ENCODE assay signal across 8 cellular contexts in the genomic region with DNA sequence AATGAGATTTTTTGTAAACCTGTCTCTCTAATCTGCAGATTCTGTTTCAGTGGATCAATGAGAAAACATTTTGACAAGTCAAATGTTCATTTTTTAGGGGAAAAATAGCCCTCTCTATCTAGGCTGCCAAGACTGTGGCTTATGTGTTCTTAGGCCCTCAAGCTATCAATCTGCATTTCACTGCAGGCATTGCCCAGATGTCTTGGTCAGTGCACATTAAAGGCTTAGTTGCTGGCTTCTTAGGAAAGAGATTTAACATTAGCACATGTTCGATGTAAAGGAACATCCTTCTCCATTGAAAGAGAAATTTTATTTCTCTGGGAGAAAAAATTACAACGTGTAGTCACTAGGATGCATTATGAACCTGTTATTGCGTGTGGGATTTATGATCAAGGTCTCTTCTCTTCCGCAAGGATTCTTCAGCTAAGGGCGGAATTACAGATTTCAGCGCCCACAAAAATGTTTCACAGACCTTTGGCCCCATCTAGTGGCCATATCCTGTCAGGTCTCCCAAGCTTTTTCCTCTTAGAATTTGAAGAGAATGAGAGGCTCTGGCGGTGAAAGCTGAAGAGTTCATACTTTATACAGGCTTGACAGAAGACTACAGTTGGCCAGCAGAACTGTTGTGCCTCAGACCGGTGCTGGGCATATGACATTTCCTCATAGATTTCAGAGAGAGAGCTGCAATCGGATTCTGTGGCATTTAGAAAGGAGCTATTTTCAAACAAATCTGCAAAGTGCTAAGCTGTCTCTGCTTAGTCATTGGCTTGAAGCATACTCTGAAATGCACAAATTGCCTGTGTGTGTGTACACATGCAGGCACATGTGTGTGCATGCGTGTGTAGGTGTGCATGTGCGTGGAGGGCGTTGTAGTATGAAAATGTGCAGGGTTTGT.
DNase-seq lines count a peak whose midpoint lies in the region; ATAC-seq lines count a peak whose summit lies in the region.

No MANE protein-coding gene starts in this region.

- H3K27ac Mint-ChIP-seq in activated CD4-positive, alpha-beta T cell treated with anti-CD3 and anti-CD28 coated beads for 36 hours, result no peak overlapping the region

- intact Hi-C loops in activated CD4-positive, alpha-beta T cell treated with anti-CD3 and anti-CD28 coated beads for 36 hours (cut with DNase I, micrococcal nuclease), result loop anchor here (2.0 kb wide), 5 partner anchors 48 to 834 kb away; no protein-coding TSS in a partner anchor

- H3K4me1 Mint-ChIP-seq in activated CD4-positive, alpha-beta T cell treated with anti-CD3 and anti-CD28 coated beads for 36 hours, result no peaks in the 10 kb centered on the region

- H3K9me3 Mint-ChIP-seq in activated CD4-positive, alpha-beta T cell treated with anti-CD3 and anti-CD28 coated beads for 36 hours (ENCODE audit: low read depth), result no peaks in the 10 kb centered on the region

- no peak overlapping the region for H3K4me3 Mint-ChIP-seq in activated CD4-positive, alpha-beta T cell treated with anti-CD3 and anti-CD28 coated beads for 36 hours

- peak; percentile 76 for ATAC-seq in GM19043 (IDR thresholded peaks at IDR 0.05; ENCODE audit: low read depth, unreplicated experiment)
- peak; percentile 88 for ATAC-seq in HG03378 (IDR thresholded peaks at IDR 0.05; ENCODE audit: unreplicated experiment)
- ATAC-seq in activated CD4-positive, alpha-beta T cell treated with anti-CD3 and anti-CD28 coated beads for 36 hours, result peak; percentile 36

- no peaks in the 10 kb centered on the region for H3K36me3 Mint-ChIP-seq in activated CD4-positive, alpha-beta T cell treated with anti-CD3 and anti-CD28 coated beads for 36 hours (ENCODE audit: low read depth)

- DNase-seq in C1 segment of cervical spinal cord (lab: John Stamatoyannopoulos, UW) (peak in 12 of 14 donors; percentile 7 to 78 (median 48)), NCI-H446 treated with DMSO at 0.1 percent for 48 hours (lab: John Stamatoyannopoulos, UW) (peak; percentile 51), lung microvascular endothelial cell (ENCODE audit: low read depth in 2 of 2) (peak; percentile 72 to 77)
- DNase-seq in activated CD4-positive, alpha-beta T cell treated with anti-CD3 and anti-CD28 coated beads for 36 hours, result peak; percentile 66
- peak; percentile 19 for DNase-seq in effector CD4-positive, alpha-beta T cell
- DNase-seq in stimulated activated CD8-positive, alpha-beta memory T cell treated with anti-CD3 and anti-CD28 coated beads, Interleukin-2, amount 100 ng/mL, for 1 hour (ENCODE audit: low read depth in 2 of 2), result peak; percentile 6 to 10

- H3K27me3 Mint-ChIP-seq in activated CD4-positive, alpha-beta T cell treated with anti-CD3 and anti-CD28 coated beads for 36 hours, result peaks cover 27% of the 10 kb centered on the region

- POLR2A ChIA-PET in activated CD4-positive, alpha-beta T cell treated with anti-CD3 and anti-CD28 coated beads for 36 hours (lab: Charles Lee), result no interaction called here

- CTCF ChIA-PET in activated CD4-positive, alpha-beta T cell treated with anti-CD3 and anti-CD28 coated beads for 36 hours (lab: Charles Lee), result interaction anchor here (0.5 to 1.6 kb wide), 31 partner anchors 10 to 1948 kb away, joined by 3 to 18 read pairs (median 4); a partner anchor contains a TSS

Comparison
In these comparisons a context has a peak if more than half of its experiments do, and no peak if none do; other contexts are left out.
1. Peak in every context shown above with its lines: DNase-seq and ATAC-seq.
2. DNase-seq: peak in every context shown above with its lines; median percentile 74 in lung microvascular endothelial cell; 66 in activated CD4-positive, alpha-beta T cell treated with anti-CD3 and anti-CD28 coated beads for 36 hours; 51 in NCI-H446 treated with DMSO at 0.1 percent for 48 hours; 48 in C1 segment of cervical spinal cord; 19 in effector CD4-positive, alpha-beta T cell; 8 in stimulated activated CD8-positive, alpha-beta memory T cell treated with anti-CD3 and anti-CD28 coated beads, Interleukin-2, amount 100 ng/mL, for 1 hour.
3. ATAC-seq: peak in every context shown above with its lines; median percentile 88 in HG03378; 76 in GM19043; 36 in activated CD4-positive, alpha-beta T cell treated with anti-CD3 and anti-CD28 coated beads for 36 hours.